2 cellular contexts compared by ENCODE assay signal in the genomic region with DNA sequence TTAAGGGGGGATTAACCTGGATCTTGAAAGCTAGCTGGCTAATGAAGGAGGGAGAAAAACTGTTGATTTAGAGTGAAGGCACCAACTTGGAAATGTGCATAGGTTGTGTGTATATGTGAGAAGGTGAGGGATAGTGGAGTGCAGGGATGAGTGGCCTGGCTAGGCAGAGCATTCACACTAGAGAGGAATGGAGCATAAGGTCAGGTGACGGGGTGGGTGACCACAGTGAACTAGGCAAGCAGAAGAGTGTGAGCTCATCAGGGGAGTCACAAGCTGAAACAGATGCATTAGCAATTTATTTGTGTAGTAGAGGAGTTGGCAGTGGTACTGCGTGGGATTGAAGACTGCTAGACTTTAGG.
TF ChIP-seq lines count a peak whose summit lies in the region.

No MANE protein-coding gene starts in this region.

TF ChIP-seq in HEK293, 187 proteins besides CTCF, POLR2A, EP300 and RAD21 (continues in another document):
- TF ChIP-seq ZNF146 (tag by site-specific recombination; IDR thresholded peaks at IDR 0.05) (no peak), ZNF37A (tag by site-specific recombination; IDR thresholded peaks at IDR 0.05) (no peak), ZFHX2 (tag by site-specific recombination; conservative IDR thresholded peaks at IDR 0.05) (peak; percentile 51), ZNF629 (tag by site-specific recombination; IDR thresholded peaks at IDR 0.05) (peak; percentile 50), HOXA7 (CRISPR knock-in tag; IDR thresholded peaks at IDR 0.05; ENCODE audit: borderline replicate concordance) (no peak), ZNF354C (tag by site-specific recombination; IDR thresholded peaks at IDR 0.05; ENCODE audit: borderline replicate concordance, low read depth) (no peak), ZNF132 (tag by site-specific recombination; IDR thresholded peaks at IDR 0.05; ENCODE audit: borderline replicate concordance) (no peak), ZNF837 (tag by site-specific recombination; IDR thresholded peaks at IDR 0.05) (no peak), ZNF335 (tag by site-specific recombination; conservative IDR thresholded peaks at IDR 0.05) (0 out of 2 replicates have a peak, but pooled peaks have one; percentile 25), ZNF324 (tag by site-specific recombination; IDR thresholded peaks at IDR 0.05) (no peak), ZNF184 (tag by site-specific recombination; IDR thresholded peaks at IDR 0.05) (no peak), MZF1 (tag by site-specific recombination; IDR thresholded peaks at IDR 0.05; ENCODE audit: borderline replicate concordance) (peak; percentile 62)
- TF ChIP-seq, protein P1, sequence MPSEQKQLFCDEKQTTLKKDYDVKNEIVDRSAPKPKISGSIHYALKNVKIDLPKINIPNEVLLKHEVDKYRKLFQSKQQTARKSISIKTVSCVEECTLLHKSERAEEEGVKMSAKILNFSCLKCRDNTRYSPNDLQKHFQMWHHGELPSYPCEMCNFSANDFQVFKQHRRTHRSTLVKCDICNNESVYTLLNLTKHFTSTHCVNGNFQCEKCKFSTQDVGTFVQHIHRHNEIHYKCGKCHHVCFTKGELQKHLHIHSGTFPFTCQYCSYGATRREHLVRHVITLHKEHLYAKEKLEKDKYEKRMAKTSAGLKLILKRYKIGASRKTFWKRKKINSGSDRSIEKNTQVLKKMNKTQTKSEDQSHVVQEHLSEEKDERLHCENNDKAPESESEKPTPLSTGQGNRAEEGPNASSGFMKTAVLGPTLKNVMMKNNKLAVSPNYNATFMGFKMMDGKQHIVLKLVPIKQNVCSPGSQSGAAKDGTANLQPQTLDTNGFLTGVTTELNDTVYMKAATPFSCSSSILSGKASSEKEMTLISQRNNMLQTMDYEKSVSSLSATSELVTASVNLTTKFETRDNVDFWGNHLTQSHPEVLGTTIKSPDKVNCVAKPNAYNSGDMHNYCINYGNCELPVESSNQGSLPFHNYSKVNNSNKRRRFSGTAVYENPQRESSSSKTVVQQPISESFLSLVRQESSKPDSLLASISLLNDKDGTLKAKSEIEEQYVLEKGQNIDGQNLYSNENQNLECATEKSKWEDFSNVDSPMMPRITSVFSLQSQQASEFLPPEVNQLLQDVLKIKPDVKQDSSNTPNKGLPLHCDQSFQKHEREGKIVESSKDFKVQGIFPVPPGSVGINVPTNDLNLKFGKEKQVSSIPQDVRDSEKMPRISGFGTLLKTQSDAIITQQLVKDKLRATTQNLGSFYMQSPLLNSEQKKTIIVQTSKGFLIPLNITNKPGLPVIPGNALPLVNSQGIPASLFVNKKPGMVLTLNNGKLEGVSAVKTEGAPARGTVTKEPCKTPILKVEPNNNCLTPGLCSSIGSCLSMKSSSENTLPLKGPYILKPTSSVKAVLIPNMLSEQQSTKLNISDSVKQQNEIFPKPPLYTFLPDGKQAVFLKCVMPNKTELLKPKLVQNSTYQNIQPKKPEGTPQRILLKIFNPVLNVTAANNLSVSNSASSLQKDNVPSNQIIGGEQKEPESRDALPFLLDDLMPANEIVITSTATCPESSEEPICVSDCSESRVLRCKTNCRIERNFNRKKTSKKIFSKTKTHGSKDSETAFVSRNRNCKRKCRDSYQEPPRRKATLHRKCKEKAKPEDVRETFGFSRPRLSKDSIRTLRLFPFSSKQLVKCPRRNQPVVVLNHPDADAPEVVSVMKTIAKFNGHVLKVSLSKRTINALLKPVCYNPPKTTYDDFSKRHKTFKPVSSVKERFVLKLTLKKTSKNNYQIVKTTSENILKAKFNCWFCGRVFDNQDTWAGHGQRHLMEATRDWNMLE (tag by site-specific recombination; conservative IDR thresholded peaks at IDR 0.05; ENCODE audit: low read depth): no peak
- TF ChIP-seq, protein P2, sequence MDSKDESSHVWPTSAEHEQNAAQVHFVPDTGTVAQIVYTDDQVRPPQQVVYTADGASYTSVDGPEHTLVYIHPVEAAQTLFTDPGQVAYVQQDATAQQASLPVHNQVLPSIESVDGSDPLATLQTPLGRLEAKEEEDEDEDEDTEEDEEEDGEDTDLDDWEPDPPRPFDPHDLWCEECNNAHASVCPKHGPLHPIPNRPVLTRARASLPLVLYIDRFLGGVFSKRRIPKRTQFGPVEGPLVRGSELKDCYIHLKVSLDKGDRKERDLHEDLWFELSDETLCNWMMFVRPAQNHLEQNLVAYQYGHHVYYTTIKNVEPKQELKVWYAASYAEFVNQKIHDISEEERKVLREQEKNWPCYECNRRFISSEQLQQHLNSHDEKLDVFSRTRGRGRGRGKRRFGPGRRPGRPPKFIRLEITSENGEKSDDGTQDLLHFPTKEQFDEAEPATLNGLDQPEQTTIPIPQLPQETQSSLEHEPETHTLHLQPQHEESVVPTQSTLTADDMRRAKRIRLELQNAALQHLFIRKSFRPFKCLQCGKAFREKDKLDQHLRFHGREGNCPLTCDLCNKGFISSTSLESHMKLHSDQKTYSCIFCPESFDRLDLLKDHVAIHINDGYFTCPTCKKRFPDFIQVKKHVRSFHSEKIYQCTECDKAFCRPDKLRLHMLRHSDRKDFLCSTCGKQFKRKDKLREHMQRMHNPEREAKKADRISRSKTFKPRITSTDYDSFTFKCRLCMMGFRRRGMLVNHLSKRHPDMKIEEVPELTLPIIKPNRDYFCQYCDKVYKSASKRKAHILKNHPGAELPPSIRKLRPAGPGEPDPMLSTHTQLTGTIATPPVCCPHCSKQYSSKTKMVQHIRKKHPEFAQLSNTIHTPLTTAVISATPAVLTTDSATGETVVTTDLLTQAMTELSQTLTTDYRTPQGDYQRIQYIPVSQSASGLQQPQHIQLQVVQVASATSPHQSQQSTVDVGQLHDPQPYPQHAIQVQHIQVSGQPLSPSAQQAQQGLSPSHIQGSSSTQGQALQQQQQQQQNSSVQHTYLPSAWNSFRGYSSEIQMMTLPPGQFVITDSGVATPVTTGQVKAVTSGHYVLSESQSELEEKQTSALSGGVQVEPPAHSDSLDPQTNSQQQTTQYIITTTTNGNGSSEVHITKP (tag by site-specific recombination; IDR thresholded peaks at IDR 0.05): 0 out of 2 replicates have a peak, but pooled peaks have one; percentile 71

TF ChIP-seq in WTC11, 78 proteins besides CTCF, POLR2A, EP300 and RAD21:
- TF ChIP-seq ESRRA (CRISPR knock-in tag; IDR thresholded peaks at IDR 0.05; ENCODE audit: borderline replicate concordance) (no peak), ZNF232 (CRISPR knock-in tag; IDR thresholded peaks at IDR 0.05) (no peak), SP1 (CRISPR knock-in tag; conservative IDR thresholded peaks at IDR 0.05) (no peak), ZNF317 (CRISPR knock-in tag; IDR thresholded peaks at IDR 0.05; ENCODE audit: borderline replicate concordance, low read depth) (no peak)
- TF ChIP-seq, protein P3, sequence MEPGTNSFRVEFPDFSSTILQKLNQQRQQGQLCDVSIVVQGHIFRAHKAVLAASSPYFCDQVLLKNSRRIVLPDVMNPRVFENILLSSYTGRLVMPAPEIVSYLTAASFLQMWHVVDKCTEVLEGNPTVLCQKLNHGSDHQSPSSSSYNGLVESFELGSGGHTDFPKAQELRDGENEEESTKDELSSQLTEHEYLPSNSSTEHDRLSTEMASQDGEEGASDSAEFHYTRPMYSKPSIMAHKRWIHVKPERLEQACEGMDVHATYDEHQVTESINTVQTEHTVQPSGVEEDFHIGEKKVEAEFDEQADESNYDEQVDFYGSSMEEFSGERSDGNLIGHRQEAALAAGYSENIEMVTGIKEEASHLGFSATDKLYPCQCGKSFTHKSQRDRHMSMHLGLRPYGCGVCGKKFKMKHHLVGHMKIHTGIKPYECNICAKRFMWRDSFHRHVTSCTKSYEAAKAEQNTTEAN (CRISPR knock-in tag; IDR thresholded peaks at IDR 0.05): no peak
- TF ChIP-seq, protein P4, sequence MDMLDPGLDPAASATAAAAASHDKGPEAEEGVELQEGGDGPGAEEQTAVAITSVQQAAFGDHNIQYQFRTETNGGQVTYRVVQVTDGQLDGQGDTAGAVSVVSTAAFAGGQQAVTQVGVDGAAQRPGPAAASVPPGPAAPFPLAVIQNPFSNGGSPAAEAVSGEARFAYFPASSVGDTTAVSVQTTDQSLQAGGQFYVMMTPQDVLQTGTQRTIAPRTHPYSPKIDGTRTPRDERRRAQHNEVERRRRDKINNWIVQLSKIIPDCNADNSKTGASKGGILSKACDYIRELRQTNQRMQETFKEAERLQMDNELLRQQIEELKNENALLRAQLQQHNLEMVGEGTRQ (CRISPR knock-in tag; IDR thresholded peaks at IDR 0.05): 0 out of 2 replicates have a peak, but pooled peaks have one; percentile 19
